ENCODE assay signal across 22 cellular contexts in the genomic region with DNA sequence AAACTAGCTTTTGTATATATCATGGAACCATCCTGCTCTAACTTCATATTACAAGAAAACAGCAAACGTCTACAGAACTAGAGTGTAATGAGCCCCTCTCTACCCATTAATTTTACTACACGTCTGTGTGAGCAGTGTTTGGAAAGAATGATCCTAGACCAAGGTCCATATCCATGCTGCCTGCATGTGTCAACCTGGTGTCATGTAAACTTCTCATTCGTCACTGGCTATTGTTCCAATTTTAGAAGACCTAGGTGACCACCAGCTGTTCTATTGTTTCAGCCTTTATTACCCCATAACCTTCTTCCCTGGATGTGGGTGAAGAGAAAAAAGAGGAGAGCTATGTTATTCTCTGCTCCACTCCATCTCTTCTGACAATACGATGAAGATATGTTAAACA.
"Had no signal": no experiment of that assay in that cellular context is flagged by ENCODE, and none has a peak within 500 bp of the region (broad histone marks: within the 10 kb centered on the region; RNA-seq: fewer than 3 reads in every experiment).

No MANE protein-coding gene starts in this region.

- H3K36me3 Mint-ChIP-seq: WTC11 had no signal

- H3K27me3 ChIP-seq: upper lobe of left lung had no signal

- H3K9me3 Mint-ChIP-seq: activated T-cell treated with anti-CD3 and anti-CD28 coated beads, Interleukin-2, amount 50 U/mL, for 72 hours; brain; central memory CD8-positive, alpha-beta T cell; effector memory CD8-positive, alpha-beta T cell; naive thymus-derived CD4-positive, alpha-beta T cell; T-helper 1 cell treated with Interleukin-12 subunit alpha and Interleukin-12 subunit beta and Interleukin-4 antibody, amounts not matched to agents 30 μg/mL and 1 μg/mL, for 36 hours; WTC11 had no signal

- H3K4me3 Mint-ChIP-seq: activated naive CD8-positive, alpha-beta T cell; activated T-cell treated with anti-CD3 and anti-CD28 coated beads, Interleukin-2, amount 50 U/mL, for 72 hours; brain; central memory CD8-positive, alpha-beta T cell; effector memory CD8-positive, alpha-beta T cell; T-helper 1 cell treated with Interleukin-12 subunit alpha and Interleukin-12 subunit beta and Interleukin-4 antibody, amounts not matched to agents 30 μg/mL and 1 μg/mL, for 36 hours; WTC11 had no signal

- H3K27ac Mint-ChIP-seq: activated naive CD8-positive, alpha-beta T cell; activated T-cell treated with anti-CD3 and anti-CD28 coated beads, Interleukin-2, amount 50 U/mL, for 72 hours; brain; T-helper 1 cell treated with Interleukin-12 subunit alpha and Interleukin-12 subunit beta and Interleukin-4 antibody, amounts not matched to agents 30 μg/mL and 1 μg/mL, for 36 hours; WTC11 had no signal

- H3K4me3 ChIP-seq: skin epidermis, upper lobe of left lung had no signal

- ATAC-seq: activated T-cell treated with anti-CD3 and anti-CD28 coated beads, Interleukin-2, amount 50 U/mL, for 72 hours; effector memory CD8-positive, alpha-beta T cell; left colon; naive thymus-derived CD4-positive, alpha-beta T cell; WTC11 had no signal

- H3K4me1 ChIP-seq: upper lobe of left lung had no signal

- H3K9me3 ChIP-seq: upper lobe of left lung had no signal

- DNase-seq: activated CD4-positive, alpha-beta T cell treated with anti-CD3 and anti-CD28 coated beads for 48 hours; activated CD8-positive, alpha-beta memory T cell treated with anti-CD3 and anti-CD28 coated beads, Interleukin-2, amount 50 U/mL, for 48 hours; activated gamma-delta T cell treated with Interleukin-2 at 50 U/mL for 16 hours; activated T-cell treated with anti-CD3 and anti-CD28 coated beads, Interleukin-2, amount 50 U/mL, for 72 hours; cortex of kidney; effector memory CD8-positive, alpha-beta T cell; foreskin melanocyte; left colon; mammary epithelial cell; naive thymus-derived CD4-positive, alpha-beta T cell; retina; stimulated activated CD4-positive, alpha-beta T cell treated with anti-CD3 and anti-CD28 coated beads, Interleukin-15, amount 100 ng/mL, for 24 hours; stimulated activated CD4-positive, alpha-beta T cell treated with anti-CD3 and anti-CD28 coated beads, Interleukin-4, amount 100 ng/mL, for 24 hours; stimulated activated naive CD4-positive, alpha-beta T cell treated with Interleukin-2 at 50 U/mL for 16 hours; upper lobe of left lung had no signal

- H3K27ac ChIP-seq: epithelial cell of prostate, skin epidermis, upper lobe of left lung had no signal

- H3K27me3 Mint-ChIP-seq: activated naive CD8-positive, alpha-beta T cell; brain; central memory CD8-positive, alpha-beta T cell; effector memory CD8-positive, alpha-beta T cell; naive thymus-derived CD4-positive, alpha-beta T cell had no signal
